9 cellular contexts compared by ENCODE assay signal in genomic region chr22:44192098-44192810, GRCh38.
A peak's percentile ranks its signal among the peaks of the same experiment; 100 is the strongest.
DNase-seq lines count a peak whose midpoint lies in the region; ATAC-seq and TF ChIP-seq lines count a peak whose summit lies in the region.
"Had no signal": no experiment of that assay in that cellular context is flagged by ENCODE, and none has a peak within 500 bp of the region (broad histone marks: within the 10 kb centered on the region; RNA-seq: fewer than 3 reads in every experiment).

No MANE protein-coding gene starts in this region.

- H3K27ac ChIP-seq in RWPE2 (ENCODE audit: poor library complexity, severe bottlenecking), result no peak overlapping the region
- H3K27ac ChIP-seq: skin epidermis had no signal

- no peak overlapping the region for H3K4me3 Mint-ChIP-seq in central memory CD8-positive, alpha-beta T cell

- no peaks in the 10 kb centered on the region for H3K36me3 ChIP-seq in RWPE2 (ENCODE audit: low read depth)

- H3K9me3 ChIP-seq in RWPE2 (ENCODE audit: severe bottlenecking), result no peaks in the 10 kb centered on the region

- H3K4me1 ChIP-seq in RWPE2 (ENCODE audit: insufficient read depth, poor library complexity, severe bottlenecking), result no peaks in the 10 kb centered on the region

- peaks cover 35% of the 10 kb centered on the region for H3K27me3 ChIP-seq in RWPE2 (ENCODE audit: insufficient read depth, poor library complexity, severe bottlenecking)

- no peaks in the 10 kb centered on the region for H3K27me3 Mint-ChIP-seq in central memory CD8-positive, alpha-beta T cell

- H3K9me3 Mint-ChIP-seq in central memory CD8-positive, alpha-beta T cell, result no peaks in the 10 kb centered on the region

- peaks cover 7% of the 10 kb centered on the region for H3K36me3 Mint-ChIP-seq in central memory CD8-positive, alpha-beta T cell (ENCODE audit: insufficient read depth)

- TF ChIP-seq CTCF in RWPE2 (IDR thresholded peaks at IDR 0.05; ENCODE audit: poor library complexity, severe bottlenecking), result no peak

- DNase-seq in NCI-H2227 (lab: John Stamatoyannopoulos, UW; ENCODE audit: unreplicated experiment) (peak; percentile 6), NCI-H2227 treated with DMSO at 0.1 percent for 48 hours (lab: John Stamatoyannopoulos, UW) (no peak), RWPE2 (ENCODE audit: low spot score) (no peak), hypothalamus (lab: John Stamatoyannopoulos, UW) (no peak)
- peak in 1 of 2 donors; percentile 30 for DNase-seq in central memory CD8-positive, alpha-beta T cell (ENCODE audit: low spot score in 2 of 2)
- peak in 2 of 3 experiments; percentile 5 to 37 for DNase-seq in stimulated activated CD4-positive, alpha-beta T cell treated with anti-CD3 and anti-CD28 coated beads, TNF-alpha, amount 100 ng/mL, for 24 hours (ENCODE audit: low read depth in 3 of 3)

- no peak overlapping the region for H3K4me3 ChIP-seq in RWPE2 (ENCODE audit: severe bottlenecking)
- H3K4me3 ChIP-seq: skin epidermis had no signal

- H3K27ac Mint-ChIP-seq in central memory CD8-positive, alpha-beta T cell (ENCODE audit: low read depth), result peak overlapping the region; percentile 93

- H3K4me1 Mint-ChIP-seq in central memory CD8-positive, alpha-beta T cell, result peaks cover 27% of the 10 kb centered on the region

- ATAC-seq in RWPE2 (ENCODE audit: low read depth), result peak; percentile 48
- ATAC-seq in central memory CD8-positive, alpha-beta T cell (replicated peaks; ENCODE audit: extremely low read depth, poor library complexity, severe bottlenecking), result peak; percentile 34
- no peak for ATAC-seq in GM18909 (IDR thresholded peaks at IDR 0.05; ENCODE audit: poor library complexity, unreplicated experiment)
- no peak for ATAC-seq in GM18511 (IDR thresholded peaks at IDR 0.05; ENCODE audit: unreplicated experiment)

Comparison
In these comparisons a context has a peak if more than half of its experiments do, and no peak if none do; other contexts are left out.
1. DNase-seq: peak in NCI-H2227 (single experiment) and stimulated activated CD4-positive, alpha-beta T cell treated with anti-CD3 and anti-CD28 coated beads, TNF-alpha, amount 100 ng/mL, for 24 hours (2 of 3); none in NCI-H2227 treated with DMSO at 0.1 percent for 48 hours (single experiment), RWPE2 (single experiment) and hypothalamus (0 of 51).
2. ATAC-seq: peak in RWPE2 (single experiment) and central memory CD8-positive, alpha-beta T cell (single experiment); none in GM18909 (single experiment) and GM18511 (single experiment).